In genomic region chr12:92340441-92341332, GRCh38 we compare ENCODE assay signal across 10 cellular contexts.
DNase-seq lines count a peak whose midpoint lies in the region; ATAC-seq and TF ChIP-seq lines count a peak whose summit lies in the region.
"Had no signal": no experiment of that assay in that cellular context is flagged by ENCODE, and none has a peak within 500 bp of the region (broad histone marks: within the 10 kb centered on the region; RNA-seq: fewer than 3 reads in every experiment).

No MANE protein-coding gene starts in this region.

- H3K4me3 ChIP-seq in GM12865 (ENCODE audit: low read depth, low read length) (no peak overlapping the region), mononuclear cell (ENCODE audit: low read length) (peak overlapping the region; percentile 11), coronary artery (no peak overlapping the region)

- peaks cover 6% of the 10 kb centered on the region for H3K9me3 Mint-ChIP-seq in activated CD8-positive, alpha-beta T cell treated with anti-CD3 and anti-CD28 coated beads for 36 hours
- peaks cover 18% of the 10 kb centered on the region for H3K9me3 Mint-ChIP-seq in WTC11

- H3K9me3 ChIP-seq in mononuclear cell (ENCODE audit: low read depth, low read length), result no peaks in the 10 kb centered on the region

- DNase-seq in GM12865 (ENCODE audit: low read depth) (peak; percentile 28), head of caudate nucleus (no peak), WTC11 (ENCODE audit: low spot score) (no peak), coronary artery (ENCODE audit: low spot score) (no peak)
- DNase-seq in activated CD8-positive, alpha-beta T cell treated with anti-CD3 and anti-CD28 coated beads for 36 hours, result no peak
- no peak for DNase-seq in effector CD8-positive, alpha-beta T cell (lab: John Stamatoyannopoulos, UW)
- DNase-seq: activated CD4-positive, alpha-beta T cell treated with anti-CD3 and anti-CD28 coated beads, Interleukin-2, amount 50 U/mL, for 1 hour; effector memory CD4-positive, alpha-beta T cell had no signal

- H3K4me3 Mint-ChIP-seq in activated CD8-positive, alpha-beta T cell treated with anti-CD3 and anti-CD28 coated beads for 36 hours, result no peak overlapping the region
- H3K4me3 Mint-ChIP-seq in WTC11, result no peak overlapping the region

- TF ChIP-seq CTCF in GM12865 (IDR thresholded peaks at IDR 0.05; ENCODE audit: insufficient read depth, low read depth, low read length, missing control alignments) (no peak), WTC11 (IDR thresholded peaks at IDR 0.05) (no peak), coronary artery (IDR thresholded peaks at IDR 0.05) (no peak)
- no peak for TF ChIP-seq CTCF in activated CD8-positive, alpha-beta T cell treated with anti-CD3 and anti-CD28 coated beads for 36 hours (IDR thresholded peaks at IDR 0.05)

- peaks cover 14% of the 10 kb centered on the region for H3K4me1 ChIP-seq in mononuclear cell (ENCODE audit: insufficient read depth, low read length)

- intact Hi-C loops in activated CD8-positive, alpha-beta T cell treated with anti-CD3 and anti-CD28 coated beads for 36 hours (cut with micrococcal nuclease), result no loop called here
- intact Hi-C loops in head of caudate nucleus (cut with DNase I), result no loop called here

- CTCF ChIA-PET in activated CD8-positive, alpha-beta T cell treated with anti-CD3 and anti-CD28 coated beads for 36 hours (lab: Charles Lee), result no interaction called here
- CTCF ChIA-PET in WTC11 (lab: Charles Lee), result no interaction called here

- H3K27ac ChIP-seq in coronary artery, result no peak overlapping the region

- H3K27me3 Mint-ChIP-seq in activated CD8-positive, alpha-beta T cell treated with anti-CD3 and anti-CD28 coated beads for 36 hours, result no peaks in the 10 kb centered on the region
- H3K27me3 Mint-ChIP-seq in WTC11 (ENCODE audit: low read depth), result no peaks in the 10 kb centered on the region

- no peaks in the 10 kb centered on the region for H3K27me3 ChIP-seq in mononuclear cell (ENCODE audit: insufficient read depth, low read length)

- H3K27ac Mint-ChIP-seq in activated CD8-positive, alpha-beta T cell treated with anti-CD3 and anti-CD28 coated beads for 36 hours, result no peak overlapping the region
- no peak overlapping the region; the same call in 1 of the 2 replicates for H3K27ac Mint-ChIP-seq in WTC11

- POLR2A ChIA-PET in activated CD8-positive, alpha-beta T cell treated with anti-CD3 and anti-CD28 coated beads for 36 hours (lab: Charles Lee), result no interaction called here
- POLR2A ChIA-PET in WTC11 (lab: Charles Lee), result no interaction called here

- H3K36me3 Mint-ChIP-seq in activated CD8-positive, alpha-beta T cell treated with anti-CD3 and anti-CD28 coated beads for 36 hours (ENCODE audit: low read depth), result no peaks in the 10 kb centered on the region
- no peaks in the 10 kb centered on the region for H3K36me3 Mint-ChIP-seq in WTC11

- H3K4me1 Mint-ChIP-seq in activated CD8-positive, alpha-beta T cell treated with anti-CD3 and anti-CD28 coated beads for 36 hours (ENCODE audit: low read depth), result peaks cover 11% of the 10 kb centered on the region
- H3K4me1 Mint-ChIP-seq in WTC11, result peaks cover 5% of the 10 kb centered on the region

- ATAC-seq in HG02642 (IDR thresholded peaks at IDR 0.05; ENCODE audit: poor library complexity, unreplicated experiment), result peak; percentile 86
- peak; percentile 42 for ATAC-seq in activated CD8-positive, alpha-beta T cell treated with anti-CD3 and anti-CD28 coated beads for 36 hours
- ATAC-seq in WTC11, result no peak

TF ChIP-seq in WTC11, 78 proteins besides CTCF, POLR2A, EP300 and RAD21 (continues in another document):
- TF ChIP-seq NFE2L1 (CRISPR knock-in tag; IDR thresholded peaks at IDR 0.05) (no peak), FOXK1 (CRISPR knock-in tag; IDR thresholded peaks at IDR 0.05) (no peak), TEAD1 (CRISPR knock-in tag; IDR thresholded peaks at IDR 0.05) (no peak), PRDM15 (CRISPR knock-in tag; IDR thresholded peaks at IDR 0.05) (no peak), STAT6 (CRISPR knock-in tag; conservative IDR thresholded peaks at IDR 0.05; ENCODE audit: low read depth) (no peak), ETV6 (CRISPR knock-in tag; IDR thresholded peaks at IDR 0.05) (no peak), ZNF425 (CRISPR knock-in tag; conservative IDR thresholded peaks at IDR 0.05) (no peak), ESRRA (CRISPR knock-in tag; IDR thresholded peaks at IDR 0.05; ENCODE audit: borderline replicate concordance) (no peak), ZNF281 (CRISPR knock-in tag; IDR thresholded peaks at IDR 0.05) (no peak)
